27 cellular contexts compared by ENCODE assay signal in genomic region chr4:68404153-68404552, GRCh38. TPM values are rescaled to one million over a fixed set of nuclear protein-coding genes. Genes with fewer than 3 reads are reported as not detected.
"Had no signal": no experiment of that assay in that cellular context is flagged by ENCODE, and none has a peak within 500 bp of the region (broad histone marks: within the 10 kb centered on the region; RNA-seq: fewer than 3 reads in every experiment).

No MANE protein-coding gene starts in this region.

- H3K27me3 ChIP-seq: breast epithelium, stomach, thyroid gland, upper lobe of left lung had no signal

- H3K4me1 ChIP-seq: breast epithelium, heart left ventricle, parathyroid adenoma, psoas muscle, stomach, thyroid gland, upper lobe of left lung had no signal

- H3K36me3 Mint-ChIP-seq: activated naive CD4-positive, alpha-beta T cell treated with anti-CD3 and anti-CD28 coated beads, Interleukin-2, amount 50 U/mL, for 72 hours; memory B cell; natural killer cell; neural progenitor cell; stimulated activated naive B cell treated with anti-CD40 and anti-IgM and Interleukin-4, amounts not matched to agents 10 μg/mL and 1 μg/mL and 100 μg/mL, for 72 hours had no signal

- ATAC-seq: activated naive CD4-positive, alpha-beta T cell treated with anti-CD3 and anti-CD28 coated beads, Interleukin-2, amount 50 U/mL, for 72 hours; esophagus mucosa; heart left ventricle; natural killer cell; psoas muscle; stimulated activated naive B cell treated with anti-CD40 and anti-IgM and Interleukin-4, amounts not matched to agents 10 μg/mL and 1 μg/mL and 100 μg/mL, for 72 hours; T-helper 17 cell had no signal

- DNase-seq: activated CD4-positive, alpha-beta memory T cell treated with anti-CD3 and anti-CD28 coated beads, Interleukin-2, amount 10 ng/mL, durations not matched to agents 7 days and 5 days; activated CD4-positive, alpha-beta T cell treated with anti-CD3 and anti-CD28 coated beads for 1 hour; activated CD4-positive, alpha-beta T cell treated with anti-CD3 and anti-CD28 coated beads, Interleukin-2, amount 10 ng/mL, durations not matched to agents 7 days and 5 days; activated T-cell treated with anti-CD3 and anti-CD28 coated beads, Interleukin-2, amount 50 U/mL, for 48 hours; central memory CD4-positive, alpha-beta T cell; foreskin fibroblast; heart left ventricle; hypothalamus; natural killer cell; occipital lobe; psoas muscle; stimulated activated CD4-positive, alpha-beta T cell treated with anti-CD3 and anti-CD28 coated beads, Interleukin-15, amount 100 ng/mL, for 24 hours; stimulated activated CD4-positive, alpha-beta T cell treated with anti-CD3 and anti-CD28 coated beads, Interleukin-2, amount 100 ng/mL, for 24 hours; stimulated activated naive B cell treated with anti-CD40 and anti-IgM and Interleukin-4, amounts not matched to agents 10 μg/mL and 1 μg/mL and 100 μg/mL, for 72 hours; stomach; T-helper 17 cell; thyroid gland; upper lobe of left lung had no signal

- H3K9me3 Mint-ChIP-seq: activated CD4-positive, alpha-beta memory T cell treated with anti-CD3 and anti-CD28 coated beads, Interleukin-2, amount 10 ng/mL, durations not matched to agents 7 days and 5 days; activated CD4-positive, alpha-beta T cell treated with anti-CD3 and anti-CD28 coated beads, Interleukin-2, amount 10 ng/mL, durations not matched to agents 7 days and 5 days; activated naive CD4-positive, alpha-beta T cell treated with anti-CD3 and anti-CD28 coated beads, Interleukin-2, amount 50 U/mL, for 72 hours; activated T-helper 2 cell treated with anti-CD3 and anti-CD28 coated beads, Interferon-gamma antibody, Interleukin-2, Interleukin-4, amounts not matched to agents 10 μg/mL and 5 μg/mL and 100 μg/mL, durations not matched to agents 14 hours and 24 hours and 36 hours; natural killer cell; neural progenitor cell; stimulated activated naive B cell treated with anti-CD40 and anti-IgM and Interleukin-4, amounts not matched to agents 10 μg/mL and 1 μg/mL and 100 μg/mL, for 72 hours had no signal

- H3K9ac ChIP-seq: neural progenitor cell, parathyroid adenoma had no signal

- H3K27ac Mint-ChIP-seq: activated CD4-positive, alpha-beta memory T cell treated with anti-CD3 and anti-CD28 coated beads, Interleukin-2, amount 10 ng/mL, durations not matched to agents 7 days and 5 days; activated CD4-positive, alpha-beta T cell treated with anti-CD3 and anti-CD28 coated beads, Interleukin-2, amount 10 ng/mL, durations not matched to agents 7 days and 5 days; activated T-helper 2 cell treated with anti-CD3 and anti-CD28 coated beads, Interferon-gamma antibody, Interleukin-2, Interleukin-4, amounts not matched to agents 10 μg/mL and 5 μg/mL and 100 μg/mL, durations not matched to agents 14 hours and 24 hours and 36 hours; memory B cell; natural killer cell; neural progenitor cell; stimulated activated naive B cell treated with anti-CD40 and anti-IgM and Interleukin-4, amounts not matched to agents 10 μg/mL and 1 μg/mL and 100 μg/mL, for 72 hours; T-helper 17 cell had no signal

- H3K36me3 ChIP-seq: breast epithelium, heart left ventricle, neural progenitor cell, stomach, thyroid gland, upper lobe of left lung had no signal

- H3K9me3 ChIP-seq: breast epithelium, heart left ventricle, psoas muscle, stomach, thyroid gland, upper lobe of left lung had no signal

- H3K4me3 Mint-ChIP-seq: activated CD4-positive, alpha-beta memory T cell treated with anti-CD3 and anti-CD28 coated beads, Interleukin-2, amount 10 ng/mL, durations not matched to agents 7 days and 5 days; activated CD4-positive, alpha-beta T cell treated with anti-CD3 and anti-CD28 coated beads, Interleukin-2, amount 10 ng/mL, durations not matched to agents 7 days and 5 days; memory B cell; natural killer cell; neural progenitor cell; stimulated activated naive B cell treated with anti-CD40 and anti-IgM and Interleukin-4, amounts not matched to agents 10 μg/mL and 1 μg/mL and 100 μg/mL, for 72 hours; T-helper 17 cell had no signal

- H3K27me3 Mint-ChIP-seq: activated CD4-positive, alpha-beta memory T cell treated with anti-CD3 and anti-CD28 coated beads, Interleukin-2, amount 10 ng/mL, durations not matched to agents 7 days and 5 days; activated CD4-positive, alpha-beta T cell treated with anti-CD3 and anti-CD28 coated beads, Interleukin-2, amount 10 ng/mL, durations not matched to agents 7 days and 5 days had no signal

- H3K27ac ChIP-seq: breast epithelium, heart left ventricle, neural progenitor cell, parathyroid adenoma, psoas muscle, stomach, thyroid gland, upper lobe of left lung had no signal

- H3K4me3 ChIP-seq: breast epithelium, heart left ventricle, neural progenitor cell, psoas muscle, smooth muscle cell, stomach, thyroid gland, upper lobe of left lung had no signal

- H3K4me1 Mint-ChIP-seq: activated CD4-positive, alpha-beta memory T cell treated with anti-CD3 and anti-CD28 coated beads, Interleukin-2, amount 10 ng/mL, durations not matched to agents 7 days and 5 days; activated CD4-positive, alpha-beta T cell treated with anti-CD3 and anti-CD28 coated beads, Interleukin-2, amount 10 ng/mL, durations not matched to agents 7 days and 5 days; natural killer cell had no signal

RNA-seq across cellular contexts. Expression of gene TMPRSS11E, which starts 43.1 kb away (rescaled TPM):
- total RNA-seq: activated CD4-positive, alpha-beta memory T cell treated with anti-CD3 and anti-CD28 coated beads, Interleukin-2, amount 10 ng/mL, durations not matched to agents 7 days and 5 days; activated CD4-positive, alpha-beta T cell treated with anti-CD3 and anti-CD28 coated beads, Interleukin-2, amount 10 ng/mL, durations not matched to agents 7 days and 5 days; activated T-helper 2 cell treated with anti-CD3 and anti-CD28 coated beads, Interferon-gamma antibody, Interleukin-2, Interleukin-4, amounts not matched to agents 10 μg/mL and 5 μg/mL and 100 μg/mL, durations not matched to agents 14 hours and 24 hours and 36 hours; heart left ventricle; kidney epithelial cell; natural killer cell; psoas muscle; T-helper 17 cell; upper lobe of left lung had no signal
